28 cellular contexts compared by ENCODE assay signal in the genomic region with DNA sequence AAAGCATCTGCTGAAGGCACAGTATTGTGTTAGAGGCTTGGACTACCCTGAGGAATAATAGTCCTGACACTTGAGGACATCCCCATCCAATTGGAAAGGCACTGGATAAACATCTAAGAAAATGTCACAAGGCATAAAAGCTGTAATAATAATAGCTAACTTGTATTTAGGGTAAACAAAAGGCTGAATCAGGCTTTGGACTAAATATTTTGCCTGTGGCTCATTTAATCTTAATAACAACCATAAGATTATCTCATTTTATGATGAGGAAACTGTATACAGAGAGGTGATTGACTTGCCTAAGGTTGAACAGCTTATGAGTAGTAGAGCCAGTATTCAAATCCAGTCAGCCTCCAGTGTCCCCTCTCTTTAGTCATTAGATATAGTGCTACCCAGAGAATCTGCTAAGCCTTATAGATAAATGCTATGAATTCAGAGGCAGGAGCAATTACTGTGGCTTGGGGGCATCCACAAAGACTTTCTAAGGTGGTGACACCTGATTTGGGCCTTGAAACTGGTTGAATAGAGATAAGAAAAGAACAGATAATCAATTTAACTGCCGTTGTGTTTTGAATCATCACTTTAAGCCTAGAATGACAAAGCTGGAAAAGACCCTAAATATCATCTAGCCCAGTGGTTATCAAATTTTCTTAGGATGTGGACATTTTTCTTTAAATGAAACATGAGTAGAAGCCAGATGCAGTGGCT.
"Had no signal": no experiment of that assay in that cellular context is flagged by ENCODE, and none has a peak within 500 bp of the region (broad histone marks: within the 10 kb centered on the region; RNA-seq: fewer than 3 reads in every experiment).

No MANE protein-coding gene starts in this region.

- H3K27me3 ChIP-seq: adrenal gland, ascending aorta, esophagus muscularis mucosa, gastroesophageal sphincter, hepatocyte, ovary, sigmoid colon, upper lobe of right lung had no signal

- H3K4me3 ChIP-seq: adrenal gland, ascending aorta, esophagus muscularis mucosa, gastroesophageal sphincter, hepatocyte, left ventricle myocardium inferior, lung, ovary, prostate gland, sigmoid colon, upper lobe of right lung had no signal

- H3K36me3 ChIP-seq: ovary had no signal

- H2AFZ ChIP-seq: hepatocyte had no signal

- ATAC-seq: effector memory CD8-positive, alpha-beta T cell; gastroesophageal sphincter; natural killer cell treated with Interleukin-12 subunit alpha and Interleukin-12 subunit beta and Interleukin-15 and Interleukin-18, amount 100 ng/mL, for 72 hours; stimulated activated effector memory CD8-positive, alpha-beta T cell treated with anti-CD3 and anti-CD28 coated beads, Interleukin-12 subunit alpha, Interleukin-12 subunit beta, amount 100 ng/mL, for 72 hours; upper lobe of right lung had no signal

- DNase-seq: activated CD4-positive, alpha-beta memory T cell treated with anti-CD3 and anti-CD28 coated beads for 36 hours; activated CD4-positive, alpha-beta T cell treated with anti-CD3 and anti-CD28 coated beads for 48 hours; activated CD8-positive, alpha-beta memory T cell treated with anti-CD3 and anti-CD28 coated beads, Interleukin-2, amount 50 U/mL, for 4 hours; activated effector memory CD4-positive, alpha-beta T cell treated with anti-CD3 and anti-CD28 coated beads, Interleukin-2, amount 50 U/mL, for 16 hours; activated naive CD4-positive, alpha-beta T cell treated with anti-CD3 and anti-CD28 coated beads for 36 hours; activated naive CD8-positive, alpha-beta T cell treated with anti-CD3 and anti-CD28 coated beads for 36 hours; activated T-cell treated with anti-CD3 and anti-CD28 coated beads, Interleukin-2, amount 50 U/mL, for 1 hour; adrenal gland; cortex of kidney; effector memory CD8-positive, alpha-beta T cell; left ventricle myocardium inferior; retina; small intestine; stimulated activated CD4-positive, alpha-beta T cell treated with anti-CD3 and anti-CD28 coated beads, Interleukin-4, amount 100 ng/mL, for 24 hours; T-helper 9 cell; upper lobe of right lung had no signal

- H3K79me2 ChIP-seq: hepatocyte had no signal

- FAIRE-seq: small intestine, TTC549 had no signal

- H3K27ac ChIP-seq: adrenal gland, ascending aorta, esophagus muscularis mucosa, gastroesophageal sphincter, hepatocyte, left ventricle myocardium inferior, ovary, prostate gland, sigmoid colon, upper lobe of right lung, VCaP had no signal

- H3K4me1 ChIP-seq: ascending aorta, esophagus muscularis mucosa, gastroesophageal sphincter, prostate gland, sigmoid colon, upper lobe of right lung had no signal

- H3K9me3 ChIP-seq: adrenal gland, ascending aorta, esophagus muscularis mucosa, gastroesophageal sphincter, left ventricle myocardium inferior, ovary, prostate gland, sigmoid colon, upper lobe of right lung had no signal

- H3K4me2 ChIP-seq: hepatocyte had no signal
